In the genomic region with DNA sequence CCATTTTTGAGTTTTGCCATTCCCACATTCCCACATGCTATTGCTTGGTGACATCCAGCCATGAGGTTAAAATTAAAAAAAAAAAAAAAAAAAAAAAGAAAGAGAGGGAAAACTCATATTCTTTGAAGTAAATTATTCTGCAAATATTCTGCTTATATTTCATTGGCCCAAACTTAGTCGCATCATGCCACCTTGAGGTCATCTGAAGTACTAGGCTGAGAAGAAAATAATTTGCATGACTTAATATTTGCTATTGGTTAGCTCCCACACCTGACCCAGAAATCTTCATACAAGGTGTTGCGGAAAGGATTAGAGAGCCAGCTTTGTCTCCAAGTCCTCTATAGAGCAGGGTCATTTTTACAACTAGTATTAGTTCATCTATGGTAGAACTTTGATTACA, we compare ENCODE assay signal across 10 cellular contexts.
A peak's percentile ranks its signal among the peaks of the same experiment; 100 is the strongest.
DNase-seq lines count a peak whose midpoint lies in the region; FAIRE-seq and TF ChIP-seq lines count a peak whose summit lies in the region.
"Had no signal": no experiment of that assay in that cellular context is flagged by ENCODE, and none has a peak within 500 bp of the region (broad histone marks: within the 10 kb centered on the region; RNA-seq: fewer than 3 reads in every experiment).

No MANE protein-coding gene starts in this region.

- no peaks in the 10 kb centered on the region for H3K27me3 ChIP-seq in Peyer's patch

- H3K9me3 Mint-ChIP-seq in activated T-cell treated with anti-CD3 and anti-CD28 coated beads, Interleukin-2, amount 50 U/mL, for 24 hours: no peaks in the 10 kb centered on the region

- H3K27me3 Mint-ChIP-seq in activated T-cell treated with anti-CD3 and anti-CD28 coated beads, Interleukin-2, amount 50 U/mL, for 24 hours: no peaks in the 10 kb centered on the region

- H3K4me3 Mint-ChIP-seq in activated T-cell treated with anti-CD3 and anti-CD28 coated beads, Interleukin-2, amount 50 U/mL, for 24 hours: no peak overlapping the region

- no peaks in the 10 kb centered on the region for H3K36me3 ChIP-seq in kidney (ENCODE audit: control insufficient read depth in 1 of 2, insufficient read depth in 2 of 2, low read length in 2 of 2)
- H3K36me3 ChIP-seq in Peyer's patch: no peaks in the 10 kb centered on the region

- no peak for TF ChIP-seq POLR2A in Peyer's patch (IDR thresholded peaks at IDR 0.05)

- DNase-seq in H4 (ENCODE audit: low spot score) (peak; percentile 34), NCI-H446 treated with DMSO at 0.1 percent for 48 hours (lab: John Stamatoyannopoulos, UW) (peak; percentile 59), choroid plexus epithelial cell (ENCODE audit: low read depth) (peak; percentile 28), kidney (no peak), Peyer's patch (no peak), germinal center (ENCODE audit: low spot score) (no peak)
- no peak for DNase-seq in activated T-cell treated with anti-CD3 and anti-CD28 coated beads, Interleukin-2, amount 50 U/mL, for 24 hours
- DNase-seq: activated gamma-delta T cell treated with Interleukin-2 at 50 U/mL for 16 hours, EL had no signal

- H3K4me1 ChIP-seq in kidney (ENCODE audit: control insufficient read depth in 1 of 2, insufficient read depth in 1 of 2, low read depth in 1 of 2, low read length in 2 of 2) (no peaks in the 10 kb centered on the region), Peyer's patch (no peaks in the 10 kb centered on the region)

- H3K9me3 ChIP-seq in kidney (ENCODE audit: control insufficient read depth in 1 of 2, low read length in 2 of 2) (no peaks in the 10 kb centered on the region), Peyer's patch (peaks cover 0 to 7% (median 0%) of the 10 kb centered on the region in 4 donors)

- FAIRE-seq in kidney (lab: Jason Lieb, UNC): no peak

- no peak overlapping the region for H3K27ac Mint-ChIP-seq in activated T-cell treated with anti-CD3 and anti-CD28 coated beads, Interleukin-2, amount 50 U/mL, for 24 hours

- H3K4me1 Mint-ChIP-seq in activated T-cell treated with anti-CD3 and anti-CD28 coated beads, Interleukin-2, amount 50 U/mL, for 24 hours (ENCODE audit: low read depth): no peaks in the 10 kb centered on the region

- no peak overlapping the region for H3K9ac ChIP-seq in kidney (ENCODE audit: low read length in 2 of 2)

- H3K27ac ChIP-seq in C4-2B (no peak overlapping the region), kidney (ENCODE audit: low read depth in 2 of 2, low read length in 2 of 2) (no peak overlapping the region), Peyer's patch (no peak overlapping the region)

- no peaks in the 10 kb centered on the region for H3K36me3 Mint-ChIP-seq in activated T-cell treated with anti-CD3 and anti-CD28 coated beads, Interleukin-2, amount 50 U/mL, for 24 hours (ENCODE audit: low read depth)

- intact Hi-C loops in kidney (cut with DNase I): no loop called here

- H3K4me3 ChIP-seq in choroid plexus epithelial cell (ENCODE audit: low read depth, low read length) (no peak overlapping the region), kidney (ENCODE audit: low read length in 2 of 2) (no peak overlapping the region), Peyer's patch (no peak overlapping the region)

- TF ChIP-seq CTCF in C4-2B (conservative IDR thresholded peaks at IDR 0.05) (peak; percentile 70), choroid plexus epithelial cell (conservative IDR thresholded peaks at IDR 0.05; ENCODE audit: low read depth, low read length) (peak; percentile 35), kidney (IDR thresholded peaks at IDR 0.05; ENCODE audit: borderline replicate concordance, extremely low read depth, insufficient read depth) (no peak), Peyer's patch (IDR thresholded peaks at IDR 0.05) (no peak)

Comparison
In these comparisons a context has a peak if more than half of its experiments do, and no peak if none do; other contexts are left out.
1. CTCF ChIP-seq: peak in C4-2B (single experiment) and choroid plexus epithelial cell (single experiment); none in kidney (single experiment) and Peyer's patch (0 of 6).
2. DNase-seq: peak in H4 (single experiment), NCI-H446 treated with DMSO at 0.1 percent for 48 hours (single experiment) and choroid plexus epithelial cell (single experiment); none in kidney (single experiment), Peyer's patch (0 of 3), activated T-cell treated with anti-CD3 and anti-CD28 coated beads, Interleukin-2, amount 50 U/mL, for 24 hours (single experiment) and germinal center (single experiment).